24 cellular contexts compared by ENCODE assay signal in genomic region chr4:170022211-170022610, GRCh38.
"Had no signal": no experiment of that assay in that cellular context is flagged by ENCODE, and none has a peak within 500 bp of the region (broad histone marks: within the 10 kb centered on the region; RNA-seq: fewer than 3 reads in every experiment).

No MANE protein-coding gene starts in this region.

- H3K27ac ChIP-seq: adrenal gland, ascending aorta, cardiac muscle cell, esophagus squamous epithelium, pancreas, spleen, thoracic aorta, upper lobe of left lung, VCaP had no signal

- DNase-seq: activated CD4-positive, alpha-beta T cell treated with anti-CD3 and anti-CD28 coated beads for 48 hours; activated CD4-positive, alpha-beta T cell treated with anti-CD3 and anti-CD28 coated beads, Interleukin-2, amount 50 U/mL, for 48 hours; activated CD8-positive, alpha-beta memory T cell treated with anti-CD3 and anti-CD28 coated beads for 24 hours; activated effector memory CD4-positive, alpha-beta T cell treated with anti-CD3 and anti-CD28 coated beads, Interleukin-2, amount 50 U/mL, for 16 hours; activated naive CD4-positive, alpha-beta T cell treated with anti-CD3 and anti-CD28 coated beads for 36 hours; activated naive CD8-positive, alpha-beta T cell treated with anti-CD3 and anti-CD28 coated beads for 36 hours; adrenal gland; endodermal cell; esophagus squamous epithelium; glutamatergic neuron; left cardiac atrium; mammary epithelial cell; naive thymus-derived CD8-positive, alpha-beta T cell; pancreas; right cardiac atrium; spleen; stimulated activated naive CD4-positive, alpha-beta T cell; SW 1271; T-helper 9 cell; upper lobe of left lung had no signal

- ATAC-seq: left cardiac atrium; naive thymus-derived CD8-positive, alpha-beta T cell; pancreas; right cardiac atrium had no signal
